17 cellular contexts compared by ENCODE assay signal in genomic region chr17:44808156-44808555, GRCh38. TPM values are rescaled to one million over a fixed set of nuclear protein-coding genes. Genes with fewer than 3 reads are reported as not detected.
DNase-seq lines count a peak whose midpoint lies in the region; ATAC-seq and TF ChIP-seq lines count a peak whose summit lies in the region.
"Had no signal": no experiment of that assay in that cellular context is flagged by ENCODE, and none has a peak within 500 bp of the region (broad histone marks: within the 10 kb centered on the region; RNA-seq: fewer than 3 reads in every experiment).

No MANE protein-coding gene starts in this region.

- H3K36me3 Mint-ChIP-seq in GM23338 (ENCODE audit: low read depth), result peaks cover 57% of the 10 kb centered on the region
- H3K36me3 Mint-ChIP-seq in activated T-helper 2 cell treated with anti-CD3 and anti-CD28 coated beads, Interferon-gamma antibody, Interleukin-2, Interleukin-4, amounts not matched to agents 10 μg/mL and 5 μg/mL and 100 μg/mL, durations not matched to agents 14 hours and 24 hours and 36 hours (ENCODE audit: low read depth), result no peaks in the 10 kb centered on the region

- no peaks in the 10 kb centered on the region for H3K27me3 ChIP-seq in GM23338 (ENCODE audit: insufficient read depth)
- no peaks in the 10 kb centered on the region for H3K27me3 ChIP-seq in MM.1S (replicated peaks; ENCODE audit: insufficient read depth, low read length)
- H3K27me3 ChIP-seq in mesenchymal stem cell (ENCODE audit: control insufficient read depth in 1 of 2, insufficient read depth in 1 of 2, low read length in 2 of 2), result no peaks in the 10 kb centered on the region
- no peaks in the 10 kb centered on the region for H3K27me3 ChIP-seq in sigmoid colon

- H3K4me1 Mint-ChIP-seq in GM23338, result peaks cover 6% of the 10 kb centered on the region; the same call in 2 of the 3 replicates
- H3K4me1 Mint-ChIP-seq in activated T-helper 2 cell treated with anti-CD3 and anti-CD28 coated beads, Interferon-gamma antibody, Interleukin-2, Interleukin-4, amounts not matched to agents 10 μg/mL and 5 μg/mL and 100 μg/mL, durations not matched to agents 14 hours and 24 hours and 36 hours (ENCODE audit: low read depth), result no peaks in the 10 kb centered on the region
- H3K4me1 Mint-ChIP-seq: IgD-negative memory B cell had no signal

- H2BK12ac ChIP-seq in mesenchymal stem cell (ENCODE audit: low read length in 2 of 2), result no peak overlapping the region

- intact Hi-C loops in sigmoid colon (cut with DNase I), result no loop called here
- intact Hi-C loops in activated T-helper 2 cell treated with anti-CD3 and anti-CD28 coated beads, Interferon-gamma antibody, Interleukin-2, Interleukin-4, amounts not matched to agents 10 μg/mL and 5 μg/mL and 100 μg/mL, durations not matched to agents 14 hours and 24 hours and 36 hours (cut with micrococcal nuclease), result no loop called here

- H3K27me3 Mint-ChIP-seq in GM23338 (ENCODE audit: insufficient read depth, low read depth, poor library complexity), result peaks cover 10% of the 10 kb centered on the region
- H3K27me3 Mint-ChIP-seq in activated T-helper 2 cell treated with anti-CD3 and anti-CD28 coated beads, Interferon-gamma antibody, Interleukin-2, Interleukin-4, amounts not matched to agents 10 μg/mL and 5 μg/mL and 100 μg/mL, durations not matched to agents 14 hours and 24 hours and 36 hours (ENCODE audit: low read depth), result peaks cover 5% of the 10 kb centered on the region

- 80% methylated on average over 4 of the region's 4 CpGs for WGBS in mesenchymal stem cell
- 87 to 90% methylated on average over 4 of the region's 4 CpGs for WGBS in sigmoid colon, 2 donors

- DNase-seq in GM23338 (ENCODE audit: low spot score) (no peak), MM.1S (no peak), mesenchymal stem cell (no peak), sigmoid colon (no peak)
- DNase-seq in stimulated activated CD4-positive, alpha-beta T cell treated with anti-CD3 and anti-CD28 coated beads, Interleukin-4, amount 100 ng/mL, for 24 hours, result no peak
- DNase-seq in activated T-helper 2 cell treated with anti-CD3 and anti-CD28 coated beads, Interferon-gamma antibody, Interleukin-2, Interleukin-4, amounts not matched to agents 10 μg/mL and 5 μg/mL and 100 μg/mL, durations not matched to agents 14 hours and 24 hours and 36 hours (ENCODE audit: low spot score), result no peak
- DNase-seq: DMS53, GDM1, Karpas-422, NCI-H187, SIG-M5 had no signal

- H3K23ac ChIP-seq in mesenchymal stem cell (ENCODE audit: low read length in 2 of 2), result no peak overlapping the region

- no peak overlapping the region for H3K4me3 ChIP-seq in GM23338
- peak overlapping the region; percentile 36; the same call in 1 of the 2 replicates for H3K4me3 ChIP-seq in MM.1S (ENCODE audit: low read length)
- no peak overlapping the region for H3K4me3 ChIP-seq in mesenchymal stem cell (ENCODE audit: insufficient read depth in 1 of 2, low read depth in 1 of 2, low read length in 2 of 2)
- no peak overlapping the region for H3K4me3 ChIP-seq in sigmoid colon

- H3F3A ChIP-seq in GM23338 (replicated peaks; ENCODE audit: low read depth) (peaks cover 4% of the 10 kb centered on the region; the same call in 1 of the 2 replicates), MM.1S (ENCODE audit: insufficient read depth, low read length) (peaks cover 20% of the 10 kb centered on the region)

- H3K14ac ChIP-seq in mesenchymal stem cell (ENCODE audit: low read length in 2 of 2), result no peak overlapping the region

- peak overlapping the region; percentile 34 for H4K91ac ChIP-seq in mesenchymal stem cell (ENCODE audit: low read length)

- H3K27ac ChIP-seq in GM23338 (ENCODE audit: low read depth) (no peak overlapping the region; the same call in 1 of the 2 replicates), MM.1S (ENCODE audit: low read length) (peak overlapping the region; percentile 93), mesenchymal stem cell (ENCODE audit: low read length, poor library complexity, severe bottlenecking) (peak overlapping the region; percentile 30), sigmoid colon (peak overlapping the region; percentile 30 to 99 (median 96))
- H3K27ac ChIP-seq: C4-2B had no signal

- ATAC-seq in GM23338 (no peak), GM19395 (IDR thresholded peaks at IDR 0.05; ENCODE audit: unreplicated experiment) (no peak), GM19328 (IDR thresholded peaks at IDR 0.05; ENCODE audit: unreplicated experiment) (no peak)

- H3K4me3 Mint-ChIP-seq in GM23338, result no peak overlapping the region
- H3K4me3 Mint-ChIP-seq in activated T-helper 2 cell treated with anti-CD3 and anti-CD28 coated beads, Interferon-gamma antibody, Interleukin-2, Interleukin-4, amounts not matched to agents 10 μg/mL and 5 μg/mL and 100 μg/mL, durations not matched to agents 14 hours and 24 hours and 36 hours (ENCODE audit: low read depth), result no peak overlapping the region
- H3K4me3 Mint-ChIP-seq: IgD-negative memory B cell had no signal

- peak overlapping the region; percentile 3 for H2AK5ac ChIP-seq in mesenchymal stem cell (ENCODE audit: low read length, severe bottlenecking)

- H4K8ac ChIP-seq in mesenchymal stem cell (ENCODE audit: low read length), result peak overlapping the region; percentile 82

- H3K4me1 ChIP-seq in GM23338 (ENCODE audit: insufficient read depth) (peaks cover 9% of the 10 kb centered on the region; the same call in 1 of the 2 replicates), MM.1S (ENCODE audit: low read length) (peaks cover 16% of the 10 kb centered on the region), mesenchymal stem cell (ENCODE audit: control insufficient read depth, insufficient read depth, low read depth, low read length) (peaks cover 2% of the 10 kb centered on the region), sigmoid colon (peaks cover 0 to 98% (median 89%) of the 10 kb centered on the region in 4 donors)

- peaks cover 79% of the 10 kb centered on the region for H4K20me1 ChIP-seq in GM23338 (replicated peaks; ENCODE audit: insufficient read depth)
- H4K20me1 ChIP-seq in MM.1S (ENCODE audit: insufficient read depth, low read length), result no peaks in the 10 kb centered on the region

- peaks cover 21% of the 10 kb centered on the region for H3K79me1 ChIP-seq in mesenchymal stem cell (replicated peaks; ENCODE audit: low read length, poor library complexity, severe bottlenecking)

- H2BK5ac ChIP-seq in mesenchymal stem cell (ENCODE audit: low read depth, low read length, poor library complexity, severe bottlenecking), result no peak overlapping the region

- H3K36me3 ChIP-seq in GM23338 (ENCODE audit: insufficient read depth) (peaks cover 27% of the 10 kb centered on the region), MM.1S (replicated peaks; ENCODE audit: insufficient read depth, low read length) (no peaks in the 10 kb centered on the region), mesenchymal stem cell (ENCODE audit: control insufficient read depth in 1 of 2, insufficient read depth in 2 of 2, low read depth in 1 of 2, low read length in 2 of 2) (peaks cover 13 to 27% of the 10 kb centered on the region in 2 experiments), sigmoid colon (peaks cover 0 to 10% (median 7%) of the 10 kb centered on the region in 4 donors)

- H3K27ac Mint-ChIP-seq in GM23338, result peak overlapping the region; percentile 62; the same call in 1 of the 2 replicates
- H3K27ac Mint-ChIP-seq in activated T-helper 2 cell treated with anti-CD3 and anti-CD28 coated beads, Interferon-gamma antibody, Interleukin-2, Interleukin-4, amounts not matched to agents 10 μg/mL and 5 μg/mL and 100 μg/mL, durations not matched to agents 14 hours and 24 hours and 36 hours, result no peak overlapping the region
- H3K27ac Mint-ChIP-seq: IgD-negative memory B cell had no signal

- H3K79me2 ChIP-seq in GM23338 (replicated peaks; ENCODE audit: insufficient read depth) (peaks cover 97% of the 10 kb centered on the region), MM.1S (ENCODE audit: low read length) (no peaks in the 10 kb centered on the region)

- H3K4ac ChIP-seq in mesenchymal stem cell (ENCODE audit: low read depth in 1 of 2, low read length in 2 of 2), result no peak overlapping the region

- peak overlapping the region in 1 of 2 experiments; percentile 21 for H3K18ac ChIP-seq in mesenchymal stem cell (ENCODE audit: low read depth in 1 of 2, low read length in 2 of 2)

- H3K4me2 ChIP-seq in GM23338 (no peak overlapping the region), MM.1S (ENCODE audit: low read depth, low read length) (peak overlapping the region; percentile 74), mesenchymal stem cell (ENCODE audit: low read length, poor library complexity, severe bottlenecking) (no peak overlapping the region)

- TF ChIP-seq CTCF in GM23338 (conservative IDR thresholded peaks at IDR 0.05; ENCODE audit: low read depth in 2 of 2), result no peak
- no peak for TF ChIP-seq CTCF in MM.1S (IDR thresholded peaks at IDR 0.05; ENCODE audit: low read length)
- TF ChIP-seq CTCF in sigmoid colon (IDR thresholded peaks at IDR 0.05), result no peak

- no peak for TF ChIP-seq EP300 in sigmoid colon (IDR thresholded peaks at IDR 0.05)

- no peak for TF ChIP-seq POLR2A in sigmoid colon (IDR thresholded peaks at IDR 0.05)

- no peaks in the 10 kb centered on the region for H3K9me3 Mint-ChIP-seq in GM23338
- no peaks in the 10 kb centered on the region for H3K9me3 Mint-ChIP-seq in activated T-helper 2 cell treated with anti-CD3 and anti-CD28 coated beads, Interferon-gamma antibody, Interleukin-2, Interleukin-4, amounts not matched to agents 10 μg/mL and 5 μg/mL and 100 μg/mL, durations not matched to agents 14 hours and 24 hours and 36 hours
- H3K9me3 Mint-ChIP-seq: IgD-negative memory B cell had no signal

- no peak overlapping the region for H2BK120ac ChIP-seq in mesenchymal stem cell (ENCODE audit: low read depth, low read length)

- no peak overlapping the region for H2AFZ ChIP-seq in GM23338
- peak overlapping the region; percentile 46; the same call in 1 of the 2 replicates for H2AFZ ChIP-seq in MM.1S (ENCODE audit: low read length)
- H2AFZ ChIP-seq in mesenchymal stem cell (ENCODE audit: low read depth, low read length), result no peak overlapping the region

- H3K9ac ChIP-seq in MM.1S (ENCODE audit: low read length), result peak overlapping the region; percentile 64
- H3K9ac ChIP-seq in mesenchymal stem cell (ENCODE audit: low read length), result no peak overlapping the region

- no peaks in the 10 kb centered on the region for H3K9me2 ChIP-seq in GM23338 (ENCODE audit: insufficient read depth)
- no peaks in the 10 kb centered on the region for H3K9me2 ChIP-seq in MM.1S (replicated peaks; ENCODE audit: insufficient read depth, low read length)

- H2BK15ac ChIP-seq in mesenchymal stem cell (ENCODE audit: low read depth, poor library complexity, severe bottlenecking), result no peak overlapping the region

- H3K9me3 ChIP-seq in MM.1S (replicated peaks; ENCODE audit: insufficient read depth, low read length) (no peaks in the 10 kb centered on the region), mesenchymal stem cell (ENCODE audit: control insufficient read depth, low read length) (no peaks in the 10 kb centered on the region), sigmoid colon (no peaks in the 10 kb centered on the region)

RNA-seq across cellular contexts. Expression of gene GJC1, which starts 21.9 kb away (rescaled TPM):
- total RNA-seq in GM23338 (2014; rRNA removed; shearing (Covaris generic)), result 87.8 and 99.2 TPM in 2 replicates
- polyA plus RNA-seq in GM23338 (2016; fragmentation: Nextera tagmentation; extraction: Ambion mirVana) (32.0 and 34.7 TPM in 2 replicates), sigmoid colon (1 to 10 TPM in 1 of 3 donors, under 1 TPM in 2; 0.23 to 4.7 (median 0.60) TPM)
- 18.0 TPM for polyA plus RNA-seq in mesenchymal stem cell (2013, experiment 1 of 2)
- 18.6 TPM for polyA plus RNA-seq in mesenchymal stem cell (2013, experiment 2 of 2)
- total RNA-seq in sigmoid colon, result 100 to 1,000 TPM in 1 of 4 donors, 10 to 100 TPM in 3; 68.0 to 134 (median 82.7) TPM
- total RNA-seq in activated T-helper 2 cell treated with anti-CD3 and anti-CD28 coated beads, Interferon-gamma antibody, Interleukin-2, Interleukin-4, amounts not matched to agents 10 μg/mL and 5 μg/mL and 100 μg/mL, durations not matched to agents 14 hours and 24 hours and 36 hours, result 8.2 and 9.4 TPM in 2 replicates

RNA-seq across cellular contexts. Expression of gene HIGD1B, which starts 39.5 kb away (rescaled TPM):
- not detected in 2 replicates for total RNA-seq in GM23338 (2014; rRNA removed; shearing (Covaris generic))
- polyA plus RNA-seq in GM23338 (2016; fragmentation: Nextera tagmentation; extraction: Ambion mirVana) (not detected in 2 replicates), sigmoid colon (1 to 10 TPM in 1 of 3 donors, not detected in 2; 1.1 TPM)
- not detected for polyA plus RNA-seq in mesenchymal stem cell (2013, experiment 1 of 2)
- polyA plus RNA-seq in mesenchymal stem cell (2013, experiment 2 of 2), result not detected
- total RNA-seq in sigmoid colon, result 1 to 10 TPM in 2 of 4 donors, not detected in 2; 1.8 to 2.5 TPM
- total RNA-seq in activated T-helper 2 cell treated with anti-CD3 and anti-CD28 coated beads, Interferon-gamma antibody, Interleukin-2, Interleukin-4, amounts not matched to agents 10 μg/mL and 5 μg/mL and 100 μg/mL, durations not matched to agents 14 hours and 24 hours and 36 hours, result not detected in 2 replicates
- total RNA-seq: H1, M059J had no signal
- polyA plus RNA-seq: H1, IgD-negative memory B cell had no signal

RNA-seq across cellular contexts. Expression of gene ADAM11, which starts 49.4 kb away (rescaled TPM):
- 4.4 and 4.7 TPM in 2 replicates for total RNA-seq in GM23338 (2014; rRNA removed; shearing (Covaris generic))
- polyA plus RNA-seq in GM23338 (2016; fragmentation: Nextera tagmentation; extraction: Ambion mirVana) (0.54 and 0.55 TPM in 2 replicates), sigmoid colon (under 1 TPM in 2 of 3 donors, not detected in 1; under 0.01 to 0.61 TPM)
- polyA plus RNA-seq in mesenchymal stem cell (2013, experiment 1 of 2), result 0.30 TPM
- 0.26 TPM for polyA plus RNA-seq in mesenchymal stem cell (2013, experiment 2 of 2)
- 1 to 10 TPM; 1.8 to 3.3 (median 3.2) TPM for total RNA-seq in sigmoid colon
- 0.09 and 0.14 TPM in 2 replicates for total RNA-seq in activated T-helper 2 cell treated with anti-CD3 and anti-CD28 coated beads, Interferon-gamma antibody, Interleukin-2, Interleukin-4, amounts not matched to agents 10 μg/mL and 5 μg/mL and 100 μg/mL, durations not matched to agents 14 hours and 24 hours and 36 hours
- polyA plus RNA-seq: IgD-negative memory B cell had no signal
